8 cellular contexts compared by ENCODE assay signal in genomic region chr22:23838686-23839468, GRCh38. TPM values are rescaled to one million over a fixed set of nuclear protein-coding genes. Genes with fewer than 3 reads are reported as not detected.
DNase-seq lines count a peak whose midpoint lies in the region; TF ChIP-seq lines count a peak whose summit lies in the region.

Gene DERL3, minus strand, starts transcription at chr22:23839006. Its CDS starts 19 bp downstream, at chr22:23838987.

- no peaks in the 10 kb centered on the region for H3K27me3 ChIP-seq in HAP-1 (ENCODE audit: low read depth)
- H3K27me3 ChIP-seq in SK-N-SH (ENCODE audit: insufficient read depth): no peaks in the 10 kb centered on the region
- H3K27me3 ChIP-seq in suprapubic skin: no peaks in the 10 kb centered on the region

- no peaks in the 10 kb centered on the region for H3F3A ChIP-seq in SK-N-SH (replicated peaks; ENCODE audit: insufficient read depth)

- no peak for TF ChIP-seq EP300 in SK-N-SH (IDR thresholded peaks at IDR 0.05; ENCODE audit: borderline replicate concordance in 1 of 2, low read depth in 1 of 2, low read length in 1 of 2)
- TF ChIP-seq EP300 in suprapubic skin (IDR thresholded peaks at IDR 0.05): no peak

- peak; percentile 76 for DNase-seq in ELR (ENCODE audit: low read depth)
- peak; percentile 99 to 100 for DNase-seq in HAP-1 (ENCODE audit: low spot score in 2 of 2)
- peak; percentile 100 for DNase-seq in MV-4-11 (lab: John Stamatoyannopoulos, UW)
- peak; percentile 41 for DNase-seq in SK-N-SH
- peak; percentile 97 for DNase-seq in glomerular visceral epithelial cell (ENCODE audit: extremely low spot score)
- peak; percentile 94 for DNase-seq in occipital lobe (lab: John Stamatoyannopoulos, UW)
- peak; percentile 97 to 99 for DNase-seq in suprapubic skin (ENCODE audit: low spot score in 2 of 2)

- no peaks in the 10 kb centered on the region for H3K36me3 Mint-ChIP-seq in activated naive CD4-positive, alpha-beta T cell treated with anti-CD3 and anti-CD28 coated beads, Interleukin-2, amount 50 U/mL, for 24 hours

- no peak within 1 kb of the TSS for H3K27ac ChIP-seq in SK-N-SH (ENCODE audit: low read depth in 2 of 2, low read length in 1 of 2)
- no peak within 1 kb of the TSS for H3K27ac ChIP-seq in suprapubic skin

- WGBS in SK-N-SH (ENCODE audit: low lambda C conversion rate): 79% methylated on average over 57 of the region's 70 CpGs
- WGBS in suprapubic skin: 3% methylated on average over 51 of the region's 70 CpGs

- H3K4me3 Mint-ChIP-seq in activated naive CD4-positive, alpha-beta T cell treated with anti-CD3 and anti-CD28 coated beads, Interleukin-2, amount 50 U/mL, for 24 hours: peak within 1 kb of the TSS; percentile 90

- no peak for TF ChIP-seq POLR2A in suprapubic skin (IDR thresholded peaks at IDR 0.05)

- no peaks in the 10 kb centered on the region for H3K9me3 Mint-ChIP-seq in activated naive CD4-positive, alpha-beta T cell treated with anti-CD3 and anti-CD28 coated beads, Interleukin-2, amount 50 U/mL, for 24 hours

- H3K79me2 ChIP-seq in SK-N-SH (ENCODE audit: insufficient read depth): no peaks in the 10 kb centered on the region

- H3K36me3 ChIP-seq in HAP-1 (replicated peaks) (peaks cover 14% of the 10 kb centered on the region; the same call in 1 of the 2 replicates), SK-N-SH (replicated peaks in 1 of 2; ENCODE audit: control insufficient read depth in 1 of 2, insufficient read depth in 2 of 2, low read length in 1 of 2) (peaks cover 0 to 32% of the 10 kb centered on the region in 2 experiments), suprapubic skin (peaks cover 20% of the 10 kb centered on the region)

- in situ Hi-C loops in HAP-1 (cut with MboI; ENCODE audit: low sequenced_read_pairs): loop anchor here (10.0 kb wide), 1 partner anchor 64 kb away; the partner anchor contains the start of gene MMP11

- H4K20me1 ChIP-seq in SK-N-SH (ENCODE audit: insufficient read depth): no peaks in the 10 kb centered on the region

- H3K4me1 ChIP-seq in HAP-1 (peaks cover 7% of the 10 kb centered on the region), SK-N-SH (ENCODE audit: control insufficient read depth in 1 of 2, insufficient read depth in 2 of 2, low read depth in 1 of 2, low read length in 1 of 2) (peaks cover 0 to 22% of the 10 kb centered on the region in 2 experiments; a peak in 1 of 4 replicates), suprapubic skin (peaks cover 29% of the 10 kb centered on the region)

- CTCF ChIA-PET in SK-N-SH (lab: Yijun Ruan, JAX): interaction anchor here (0.6 to 1.1 kb wide), 2 partner anchors 10 to 75 kb away, joined by 4 to 5 read pairs; no protein-coding TSS in a partner anchor

- TF ChIP-seq CTCF in SK-N-SH (IDR thresholded peaks at IDR 0.05) (no peak), suprapubic skin (IDR thresholded peaks at IDR 0.05) (no peak)

- no peaks in the 10 kb centered on the region for H3K9me2 ChIP-seq in SK-N-SH

- H3K27ac Mint-ChIP-seq in activated naive CD4-positive, alpha-beta T cell treated with anti-CD3 and anti-CD28 coated beads, Interleukin-2, amount 50 U/mL, for 24 hours: peak within 1 kb of the TSS; percentile 91

- no peaks in the 10 kb centered on the region for H3K9me3 ChIP-seq in HAP-1
- no peaks in the 10 kb centered on the region for H3K9me3 ChIP-seq in SK-N-SH
- no peaks in the 10 kb centered on the region for H3K9me3 ChIP-seq in suprapubic skin

- no peaks in the 10 kb centered on the region for H3K27me3 Mint-ChIP-seq in activated naive CD4-positive, alpha-beta T cell treated with anti-CD3 and anti-CD28 coated beads, Interleukin-2, amount 50 U/mL, for 24 hours

- peak within 1 kb of the TSS; percentile 42 for H3K4me3 ChIP-seq in HAP-1
- H3K4me3 ChIP-seq in SK-N-SH (ENCODE audit: low read depth in 2 of 2, low read length in 1 of 2): no peak within 1 kb of the TSS
- peak within 1 kb of the TSS; percentile 44 for H3K4me3 ChIP-seq in suprapubic skin

- no peak for TF ChIP-seq RAD21 in SK-N-SH (IDR thresholded peaks at IDR 0.05; ENCODE audit: low read length)

- peaks cover 18% of the 10 kb centered on the region for H3K4me1 Mint-ChIP-seq in activated naive CD4-positive, alpha-beta T cell treated with anti-CD3 and anti-CD28 coated beads, Interleukin-2, amount 50 U/mL, for 24 hours

- H3K4me2 ChIP-seq in SK-N-SH: no peak within 1 kb of the TSS

- POLR2A ChIA-PET in SK-N-SH (lab: Yijun Ruan, JAX): interaction anchor here (0.6 kb wide), 1 partner anchor 77 kb away, joined by 3 read pairs; no protein-coding TSS in a partner anchor

- no peak within 1 kb of the TSS for H3K9ac ChIP-seq in SK-N-SH

- no peak within 1 kb of the TSS for H2AFZ ChIP-seq in SK-N-SH (ENCODE audit: low read depth)

TF ChIP-seq in SK-N-SH, 30 proteins besides CTCF, POLR2A, EP300 and RAD21:
- TF ChIP-seq EZH2phosphoT487 (IDR thresholded peaks at IDR 0.05; ENCODE audit: borderline replicate concordance, low read depth) (no peak), MAX (IDR thresholded peaks at IDR 0.05; ENCODE audit: low read depth) (no peak), NRF1 (IDR thresholded peaks at IDR 0.05; ENCODE audit: low read depth, low read length) (no peak), USF2 (IDR thresholded peaks at IDR 0.05; ENCODE audit: borderline replicate concordance, low read depth, low read length) (no peak), POLR2AphosphoS5 (IDR thresholded peaks at IDR 0.05; ENCODE audit: low read depth, low read length) (no peak), ELF1 (IDR thresholded peaks at IDR 0.05) (no peak), GATA2 (CRISPR knock-in tag; IDR thresholded peaks at IDR 0.05) (no peak), CHD2 (IDR thresholded peaks at IDR 0.05; ENCODE audit: low read length, partially characterized antibody) (no peak), RFX5 (IDR thresholded peaks at IDR 0.05; ENCODE audit: low read length) (no peak), TCF12 (IDR thresholded peaks at IDR 0.05) (no peak), SIN3A (IDR thresholded peaks at IDR 0.05; ENCODE audit: borderline replicate concordance, low read depth, low read length) (no peak), MEF2A (IDR thresholded peaks at IDR 0.05; ENCODE audit: borderline replicate concordance, low read depth) (no peak), GABPA (IDR thresholded peaks at IDR 0.05; ENCODE audit: low read depth) (no peak), IRF3 (IDR thresholded peaks at IDR 0.05; ENCODE audit: low read depth, low read length) (no peak)
- TF ChIP-seq, protein P1, sequence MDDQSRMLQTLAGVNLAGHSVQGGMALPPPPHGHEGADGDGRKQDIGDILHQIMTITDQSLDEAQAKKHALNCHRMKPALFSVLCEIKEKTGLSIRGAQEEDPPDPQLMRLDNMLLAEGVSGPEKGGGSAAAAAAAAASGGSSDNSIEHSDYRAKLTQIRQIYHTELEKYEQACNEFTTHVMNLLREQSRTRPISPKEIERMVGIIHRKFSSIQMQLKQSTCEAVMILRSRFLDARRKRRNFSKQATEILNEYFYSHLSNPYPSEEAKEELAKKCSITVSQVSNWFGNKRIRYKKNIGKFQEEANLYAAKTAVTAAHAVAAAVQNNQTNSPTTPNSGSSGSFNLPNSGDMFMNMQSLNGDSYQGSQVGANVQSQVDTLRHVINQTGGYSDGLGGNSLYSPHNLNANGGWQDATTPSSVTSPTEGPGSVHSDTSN (IDR thresholded peaks at IDR 0.05): no peak

RNA-seq across cellular contexts. Expression of gene DERL3, which starts in this region (rescaled TPM):
- not detected in 2 replicates for polyA plus RNA-seq in SK-N-SH (2012; rRNA removed)
- polyA plus RNA-seq in SK-N-SH (2012; cell fraction: cytosol; rRNA removed): not detected in 2 replicates
- 0.01 TPM in 2 replicates for polyA plus RNA-seq in SK-N-SH (2012; cell fraction: nucleus; rRNA removed)
- total RNA-seq in occipital lobe: 0.62 TPM
- under 1 TPM in 3 of 4 donors, not detected in 1; 0.34 to 0.94 (median 0.56) TPM for total RNA-seq in suprapubic skin

Comparison
In these comparisons a context has a peak if more than half of its experiments do, and no peak if none do; other contexts are left out.
1. Peak in DNase-seq in SK-N-SH; RNA of the gene not detected or under 1 TPM.
2. Peak in DNase-seq in occipital lobe; RNA of the gene not detected or under 1 TPM.
3. Peak in DNase-seq and H3K4me3 ChIP-seq in suprapubic skin; RNA of the gene not detected or under 1 TPM.
4. DNase-seq: peak in every context shown above with its lines; median percentile 100 in MV-4-11; 100 in HAP-1; 98 in suprapubic skin; 97 in glomerular visceral epithelial cell; 94 in occipital lobe; 76 in ELR; 41 in SK-N-SH.